Comparison of ENCODE assay signal across 8 cellular contexts in genomic region chr2:97995026-97995733, GRCh38. TPM values are rescaled to one million over a fixed set of nuclear protein-coding genes. Genes with fewer than 3 reads are reported as not detected.
DNase-seq lines count a peak whose midpoint lies in the region; ATAC-seq and TF ChIP-seq lines count a peak whose summit lies in the region.

No MANE protein-coding gene starts in this region.

- no peak for TF ChIP-seq CTCF in RWPE1 (conservative IDR thresholded peaks at IDR 0.05; ENCODE audit: low read depth)

- peak; percentile 78 for DNase-seq in CD1c-positive myeloid dendritic cell (ENCODE audit: extremely low spot score)
- DNase-seq in RWPE1 (ENCODE audit: low spot score): peak; percentile 43
- peak; percentile 35 for DNase-seq in activated gamma-delta T cell treated with Interleukin-2 at 50 U/mL for 16 hours
- peak in 32 of 42 donors; percentile 7 to 68 (median 42) for DNase-seq in head of caudate nucleus
- peak in 6 of 10 donors; percentile 6 to 92 (median 33) for DNase-seq in posterior cingulate gyrus

- CTCF ChIA-PET in RWPE1 (lab: Yijun Ruan, JAX): no interaction called here

- H3K27ac ChIP-seq in RWPE1 (peak overlapping the region; percentile 97), urinary bladder (ENCODE audit: low read depth) (peak overlapping the region; percentile 96)

- H3K4me3 ChIP-seq in urinary bladder (ENCODE audit: low read depth, low read length): peak overlapping the region; percentile 89

- WGBS in urinary bladder: under 1% methylated on average over 80 of the region's 81 CpGs

- ATAC-seq in GM19324 (IDR thresholded peaks at IDR 0.05; ENCODE audit: low FRiP score, unreplicated experiment) (peak; percentile 42), HG03439 (IDR thresholded peaks at IDR 0.05; ENCODE audit: unreplicated experiment) (peak; percentile 32)

- H3K4me1 ChIP-seq in urinary bladder (ENCODE audit: insufficient read depth): no peaks in the 10 kb centered on the region

- intact Hi-C loops in head of caudate nucleus (cut with DNase I): no loop called here
- intact Hi-C loops in posterior cingulate gyrus (cut with DNase I): loop anchor here (10.0 kb wide), 2 partner anchors 270 to 390 kb away; no protein-coding TSS in a partner anchor

- no peaks in the 10 kb centered on the region for H3K36me3 ChIP-seq in urinary bladder (ENCODE audit: insufficient read depth)

- POLR2A ChIA-PET in RWPE1 (lab: Yijun Ruan, JAX; ENCODE audit: low non-redundant PET): no interaction called here

RNA-seq across cellular contexts. Expression of gene TMEM131, which starts 0.6 kb away (rescaled TPM):
- total RNA-seq in urinary bladder: 68.6 TPM
- 18.2 TPM for polyA plus RNA-seq in urinary bladder

Comparison
In these comparisons a context has a peak if more than half of its experiments do, and no peak if none do; other contexts are left out.
1. Peak in every context shown above with its lines: DNase-seq, ATAC-seq, H3K4me3 ChIP-seq and H3K27ac ChIP-seq.